Comparison of ENCODE assay signal across 12 cellular contexts in genomic region chr9:131719262-131719908, GRCh38. TPM values are rescaled to one million over a fixed set of nuclear protein-coding genes. Genes with fewer than 3 reads are reported as not detected.
DNase-seq lines count a peak whose midpoint lies in the region; ATAC-seq and TF ChIP-seq lines count a peak whose summit lies in the region.
"Had no signal": no experiment of that assay in that cellular context is flagged by ENCODE, and none has a peak within 500 bp of the region (broad histone marks: within the 10 kb centered on the region; RNA-seq: fewer than 3 reads in every experiment).

No MANE protein-coding gene starts in this region.

- TF ChIP-seq POLR2A in Peyer's patch (IDR thresholded peaks at IDR 0.05) (no peak), upper lobe of left lung (IDR thresholded peaks at IDR 0.05) (no peak)

- TF ChIP-seq CTCF in heart right ventricle (IDR thresholded peaks at IDR 0.05) (no peak), Peyer's patch (IDR thresholded peaks at IDR 0.05) (no peak), upper lobe of left lung (IDR thresholded peaks at IDR 0.05) (no peak)

- H3K27me3 ChIP-seq in heart right ventricle (no peaks in the 10 kb centered on the region), Peyer's patch (no peaks in the 10 kb centered on the region), upper lobe of left lung (no peaks in the 10 kb centered on the region)
- H3K27me3 ChIP-seq: adrenal gland, BE2C had no signal

- H3K4me3 ChIP-seq in heart right ventricle (no peak overlapping the region), Peyer's patch (no peak overlapping the region), upper lobe of left lung (no peak overlapping the region)
- H3K4me3 ChIP-seq: adrenal gland, HAP-1 had no signal

- peaks cover 0 to 37% (median 0%) of the 10 kb centered on the region in 9 donors for H3K36me3 ChIP-seq in heart right ventricle
- H3K36me3 ChIP-seq in Peyer's patch = no peaks in the 10 kb centered on the region
- peaks cover 0 to 6% (median 0%) of the 10 kb centered on the region in 4 donors for H3K36me3 ChIP-seq in upper lobe of left lung
- H3K36me3 ChIP-seq: adrenal gland, BE2C, HAP-1 had no signal

- DNase-seq in heart right ventricle (no peak), Right ventricle myocardium superior (no peak), Peyer's patch (no peak), globus pallidus (ENCODE audit: low spot score) (peak; percentile 49), upper lobe of left lung (no peak), NCI-H510A treated with DMSO at 0.1 percent for 48 hours (lab: John Stamatoyannopoulos, UW) (no peak)
- DNase-seq: adrenal gland, BE2C, NCI-H2171 had no signal

- peak overlapping the region in 8 of 10 donors; percentile 11 to 90 (median 46) for H3K27ac ChIP-seq in heart right ventricle
- peak overlapping the region; percentile 33 to 71 (median 56) for H3K27ac ChIP-seq in Peyer's patch
- H3K27ac ChIP-seq in upper lobe of left lung = peak overlapping the region; percentile 53 to 90 (median 74)

- no peaks in the 10 kb centered on the region for H3K9me3 ChIP-seq in heart right ventricle
- H3K9me3 ChIP-seq in Peyer's patch = no peaks in the 10 kb centered on the region
- no peaks in the 10 kb centered on the region for H3K9me3 ChIP-seq in upper lobe of left lung
- H3K9me3 ChIP-seq: adrenal gland, BE2C, HAP-1 had no signal

- ATAC-seq in heart right ventricle (no peak), Right ventricle myocardium superior (ENCODE audit: poor library complexity) (no peak), upper lobe of left lung (ENCODE audit: low FRiP score in 2 of 2) (peak in 1 of 2 donors; percentile 18), HG02798 (IDR thresholded peaks at IDR 0.05; ENCODE audit: poor library complexity, unreplicated experiment) (no peak), HG03025 (IDR thresholded peaks at IDR 0.05; ENCODE audit: low FRiP score, unreplicated experiment) (no peak)

- intact Hi-C loops in heart right ventricle (cut with DNase I) = no loop called here
- intact Hi-C loops in Right ventricle myocardium superior (cut with DNase I) = no loop called here

- WGBS in heart right ventricle, 2 donors = 66 to 68% methylated on average over 7 of the region's 7 CpGs
- WGBS in upper lobe of left lung, 2 donors = 42 to 43% methylated on average over 7 of the region's 7 CpGs

- H3K4me1 ChIP-seq in heart right ventricle (peaks cover 8 to 93% (median 79%) of the 10 kb centered on the region in 9 donors), Peyer's patch (peaks cover 0 to 35% (median 5%) of the 10 kb centered on the region in 4 donors), upper lobe of left lung (peaks cover 57 to 81% (median 63%) of the 10 kb centered on the region in 4 donors)
- H3K4me1 ChIP-seq: HAP-1 had no signal

- no peak for TF ChIP-seq EP300 in upper lobe of left lung (IDR thresholded peaks at IDR 0.05)

RNA-seq across cellular contexts. Expression of gene RAPGEF1, which starts 20.5 kb away (rescaled TPM):
- total RNA-seq in heart right ventricle (100 to 1,000 TPM in 7 of 10 donors, 10 to 100 TPM in 3; 84.0 to 135 (median 120) TPM), Right ventricle myocardium superior (119 TPM), Peyer's patch (100 to 1,000 TPM in 1 of 4 donors, 10 to 100 TPM in 3; 51.7 to 182 (median 70.7) TPM), upper lobe of left lung (100 to 1,000 TPM in 2 of 6 donors, 10 to 100 TPM in 4; 82.8 to 161 (median 96.8) TPM)
- polyA plus RNA-seq in heart right ventricle = 10 to 100 TPM; 39.6 to 39.9 TPM
